ENCODE assay signal across 16 cellular contexts in genomic region chr7:37359662-37360444, GRCh38.
A peak's percentile ranks its signal among the peaks of the same experiment; 100 is the strongest.
DNase-seq lines count a peak whose midpoint lies in the region; ATAC-seq, FAIRE-seq and TF ChIP-seq lines count a peak whose summit lies in the region.
"Had no signal": no experiment of that assay in that cellular context is flagged by ENCODE, and none has a peak within 500 bp of the region (broad histone marks: within the 10 kb centered on the region; RNA-seq: fewer than 3 reads in every experiment).

No MANE protein-coding gene starts in this region.

- peaks cover 19% of the 10 kb centered on the region for H3K4me1 Mint-ChIP-seq in astrocyte (ENCODE audit: low read depth, unreplicated experiment)

- H3K79me2 ChIP-seq in astrocyte (ENCODE audit: insufficient read depth, low read length) (no peaks in the 10 kb centered on the region), PC-3 (ENCODE audit: low read length) (no peaks in the 10 kb centered on the region)

- no peaks in the 10 kb centered on the region for H3K27me3 ChIP-seq in cardiac muscle cell
- no peaks in the 10 kb centered on the region for H3K27me3 ChIP-seq in right atrium auricular region
- H3K27me3 ChIP-seq in astrocyte (ENCODE audit: insufficient read depth, low read length) = no peaks in the 10 kb centered on the region
- H3K27me3 ChIP-seq in skeletal muscle tissue (ENCODE audit: control insufficient read depth in 3 of 3, insufficient read depth in 3 of 3, low read length in 3 of 3) = no peaks in the 10 kb centered on the region
- no peaks in the 10 kb centered on the region for H3K27me3 ChIP-seq in PC-3 (ENCODE audit: low read length)
- H3K27me3 ChIP-seq: gastroesophageal sphincter had no signal

- H3K36me3 ChIP-seq in cardiac muscle cell (no peaks in the 10 kb centered on the region), right atrium auricular region (no peaks in the 10 kb centered on the region), astrocyte (ENCODE audit: insufficient read depth, low read length) (no peaks in the 10 kb centered on the region), skeletal muscle tissue (ENCODE audit: control insufficient read depth in 3 of 3, insufficient read depth in 3 of 3, low read length in 3 of 3) (no peaks in the 10 kb centered on the region), PC-3 (ENCODE audit: low read depth, low read length) (no peaks in the 10 kb centered on the region)
- H3K36me3 ChIP-seq: gastroesophageal sphincter had no signal

- POLR2A ChIA-PET in PC-3 (lab: Charles Lee; ENCODE audit: unreplicated experiment) = no interaction called here

- no peaks in the 10 kb centered on the region for H3K9me3 ChIP-seq in cardiac muscle cell (ENCODE audit: low read depth)
- no peaks in the 10 kb centered on the region for H3K9me3 ChIP-seq in right atrium auricular region
- no peaks in the 10 kb centered on the region for H3K9me3 ChIP-seq in astrocyte (ENCODE audit: insufficient read depth, low read depth, low read length)
- no peaks in the 10 kb centered on the region for H3K9me3 ChIP-seq in skeletal muscle tissue (ENCODE audit: control insufficient read depth in 3 of 3, low read length in 3 of 3)
- no peaks in the 10 kb centered on the region for H3K9me3 ChIP-seq in PC-3 (ENCODE audit: low read length)
- H3K9me3 ChIP-seq: gastroesophageal sphincter had no signal

- H3K4me3 Mint-ChIP-seq in astrocyte (ENCODE audit: unreplicated experiment) = no peak overlapping the region
- H3K4me3 Mint-ChIP-seq: activated naive CD8-positive, alpha-beta T cell treated with anti-CD3 and anti-CD28 coated beads, Interleukin-2, amount 10 ng/mL, durations not matched to agents 7 days and 5 days had no signal

- no peak overlapping the region for H3K9ac ChIP-seq in astrocyte (ENCODE audit: low read length)
- peak overlapping the region in 1 of 3 donors; percentile 15 for H3K9ac ChIP-seq in skeletal muscle tissue (ENCODE audit: low read depth in 1 of 3, low read length in 3 of 3)
- H3K9ac ChIP-seq in PC-3 (ENCODE audit: low read length) = no peak overlapping the region

- peaks cover 32% of the 10 kb centered on the region for H3K4me1 ChIP-seq in cardiac muscle cell (ENCODE audit: low read depth)
- peaks cover 0 to 19% of the 10 kb centered on the region in 2 donors for H3K4me1 ChIP-seq in right atrium auricular region
- no peaks in the 10 kb centered on the region for H3K4me1 ChIP-seq in astrocyte (ENCODE audit: insufficient read depth, low read length)
- H3K4me1 ChIP-seq in skeletal muscle tissue (ENCODE audit: control insufficient read depth in 3 of 3, insufficient read depth in 3 of 3, low read length in 3 of 3) = peaks cover 0 to 12% (median 12%) of the 10 kb centered on the region in 3 donors
- H3K4me1 ChIP-seq in PC-3 (ENCODE audit: insufficient read depth, low read length) = no peaks in the 10 kb centered on the region

- FAIRE-seq in astrocyte (lab: Jason Lieb, UNC) = no peak

- H3K36me3 Mint-ChIP-seq in astrocyte (ENCODE audit: low read depth, unreplicated experiment) = no peaks in the 10 kb centered on the region

- no peak for TF ChIP-seq CTCF in cardiac muscle cell (IDR thresholded peaks at IDR 0.05; ENCODE audit: low read depth, low read length)
- no peak for TF ChIP-seq CTCF in right atrium auricular region (IDR thresholded peaks at IDR 0.05)
- no peak for TF ChIP-seq CTCF in astrocyte (IDR thresholded peaks at IDR 0.05; ENCODE audit: insufficient read depth, low read depth, low read length)
- no peak for TF ChIP-seq CTCF in PC-3 (conservative IDR thresholded peaks at IDR 0.05; ENCODE audit: low read depth, low read length)

- H3F3A ChIP-seq in PC-3 (ENCODE audit: low read length, unreplicated experiment) = no peaks in the 10 kb centered on the region

- intact Hi-C loops in PC-3 (cut with micrococcal nuclease) = no loop called here

- no peaks in the 10 kb centered on the region for H3K27me3 Mint-ChIP-seq in astrocyte (ENCODE audit: low read depth, unreplicated experiment)
- H3K27me3 Mint-ChIP-seq: activated naive CD8-positive, alpha-beta T cell treated with anti-CD3 and anti-CD28 coated beads, Interleukin-2, amount 10 ng/mL, durations not matched to agents 7 days and 5 days had no signal

- no peak overlapping the region for H3K27ac Mint-ChIP-seq in astrocyte (ENCODE audit: unreplicated experiment)
- H3K27ac Mint-ChIP-seq: activated naive CD8-positive, alpha-beta T cell treated with anti-CD3 and anti-CD28 coated beads, Interleukin-2, amount 10 ng/mL, durations not matched to agents 7 days and 5 days had no signal

- no TSS peak for BruUV-seq in PC-3 (replicated peaks; lab: Mats Ljungman, UMichigan)

- H3K27ac ChIP-seq in cardiac muscle cell = peak overlapping the region; percentile 20
- no peak overlapping the region for H3K27ac ChIP-seq in right atrium auricular region
- no peak overlapping the region for H3K27ac ChIP-seq in astrocyte (ENCODE audit: low read depth, low read length)
- no peak overlapping the region for H3K27ac ChIP-seq in skeletal muscle tissue (ENCODE audit: low read depth, low read length)
- no peak overlapping the region for H3K27ac ChIP-seq in substantia nigra (ENCODE audit: low read depth, low read length, poor library complexity, severe bottlenecking)
- no peak overlapping the region for H3K27ac ChIP-seq in PC-3 (ENCODE audit: low read length)
- H3K27ac ChIP-seq: gastroesophageal sphincter had no signal

- no peak for ATAC-seq in PC-3
- ATAC-seq: gastroesophageal sphincter had no signal

- CTCF ChIA-PET in PC-3 (lab: Charles Lee) = no interaction called here

- H4K20me1 ChIP-seq in astrocyte (ENCODE audit: insufficient read depth, low read length) = no peaks in the 10 kb centered on the region
- H4K20me1 ChIP-seq in PC-3 (ENCODE audit: low read length) = no peaks in the 10 kb centered on the region

- H3K9me2 ChIP-seq in PC-3 (replicated peaks; ENCODE audit: low read length) = no peaks in the 10 kb centered on the region

- H3K4me3 ChIP-seq in cardiac muscle cell (no peak overlapping the region), right atrium auricular region (no peak overlapping the region), astrocyte (ENCODE audit: insufficient read depth, low read depth, low read length) (no peak overlapping the region), skeletal muscle tissue (ENCODE audit: low read length in 3 of 3) (peak overlapping the region in 2 of 3 donors; percentile 4 to 11), PC-3 (ENCODE audit: low read length) (no peak overlapping the region)
- H3K4me3 ChIP-seq: gastroesophageal sphincter, smooth muscle cell had no signal

- H3K9me3 Mint-ChIP-seq in astrocyte (ENCODE audit: unreplicated experiment) = no peaks in the 10 kb centered on the region

- H3K4me2 ChIP-seq in astrocyte (ENCODE audit: low read length) (peak overlapping the region; percentile 1), PC-3 (ENCODE audit: low read length) (no peak overlapping the region)
- H3K4me2 ChIP-seq: smooth muscle cell had no signal

- peak in 1 of 2 donors; percentile 13 for DNase-seq in cardiac muscle cell (ENCODE audit: low read depth in 1 of 2, low spot score in 1 of 2)
- no peak for DNase-seq in right atrium auricular region (ENCODE audit: low spot score)
- DNase-seq in NCI-H2171 treated with DMSO at 0.1 percent for 48 hours (lab: John Stamatoyannopoulos, UW) = peak; percentile 54
- DNase-seq in astrocyte (ENCODE audit: low read depth) = no peak
- no peak for DNase-seq in substantia nigra (lab: John Stamatoyannopoulos, UW)
- no peak for DNase-seq in PC-3
- DNase-seq in NCI-H2107 (lab: John Stamatoyannopoulos, UW) = no peak
- DNase-seq: activated naive CD8-positive, alpha-beta T cell treated with anti-CD3 and anti-CD28 coated beads, Interleukin-2, amount 10 ng/mL, durations not matched to agents 7 days and 5 days; AML-193; DMS153; GOT3; mesenchymal stem cell; MV-4-11 had no signal

- H2AFZ ChIP-seq in astrocyte (ENCODE audit: low read depth, low read length) (no peak overlapping the region), PC-3 (ENCODE audit: low read length) (no peak overlapping the region)

Comparison
In these comparisons a context has a peak if more than half of its experiments do, and no peak if none do; other contexts are left out.
1. H3K4me3 ChIP-seq: peak in skeletal muscle tissue (2 of 3); none in cardiac muscle cell (single experiment), right atrium auricular region (0 of 2), astrocyte (single experiment) and PC-3 (single experiment).